12 cellular contexts compared by ENCODE assay signal in genomic region chr3:58383476-58383875, GRCh38. TPM values are rescaled to one million over a fixed set of nuclear protein-coding genes. Genes with fewer than 3 reads are reported as not detected.
DNase-seq lines count a peak whose midpoint lies in the region; ATAC-seq, FAIRE-seq and TF ChIP-seq lines count a peak whose summit lies in the region.
"Had no signal": no experiment of that assay in that cellular context is flagged by ENCODE, and none has a peak within 500 bp of the region (broad histone marks: within the 10 kb centered on the region; RNA-seq: fewer than 3 reads in every experiment).

No MANE protein-coding gene starts in this region.

- H3K36me3 ChIP-seq in astrocyte (ENCODE audit: insufficient read depth, low read length), result peaks cover 3% of the 10 kb centered on the region
- H3K36me3 ChIP-seq: HAP-1 had no signal

- no peaks in the 10 kb centered on the region for H3K9me3 ChIP-seq in astrocyte (ENCODE audit: insufficient read depth, low read depth, low read length)
- H3K9me3 ChIP-seq: HAP-1, heart right ventricle had no signal

- TF ChIP-seq CTCF in astrocyte (IDR thresholded peaks at IDR 0.05; ENCODE audit: insufficient read depth, low read depth, low read length), result no peak
- TF ChIP-seq CTCF in foreskin keratinocyte (conservative IDR thresholded peaks at IDR 0.05), result no peak

- H3K4me1 ChIP-seq in astrocyte (ENCODE audit: insufficient read depth, low read length) (peaks cover 51% of the 10 kb centered on the region), foreskin keratinocyte (peaks cover 12% of the 10 kb centered on the region)

- peak overlapping the region; percentile 76 for H3K4me2 ChIP-seq in astrocyte (ENCODE audit: low read length)

- no peak for FAIRE-seq in astrocyte (lab: Jason Lieb, UNC)
- FAIRE-seq: G401.6 had no signal

- H3K4me3 ChIP-seq in astrocyte (ENCODE audit: insufficient read depth, low read depth, low read length), result peak overlapping the region; percentile 17
- H3K4me3 ChIP-seq: HAP-1, heart right ventricle had no signal

- no peaks in the 10 kb centered on the region for H3K79me2 ChIP-seq in astrocyte (ENCODE audit: insufficient read depth, low read length)

- no peak overlapping the region for H2AFZ ChIP-seq in astrocyte (ENCODE audit: low read depth, low read length)

- ATAC-seq in foreskin keratinocyte, result no peak
- no peak for ATAC-seq in GM21825 (IDR thresholded peaks at IDR 0.05; ENCODE audit: unreplicated experiment)

- H3K9ac ChIP-seq in astrocyte (ENCODE audit: low read length), result peak overlapping the region; percentile 75

- H3K4me1 Mint-ChIP-seq in astrocyte (ENCODE audit: low read depth, unreplicated experiment), result peaks cover 47% of the 10 kb centered on the region

- DNase-seq in HK-2 (ENCODE audit: unreplicated experiment) (peak; percentile 6), astrocyte (ENCODE audit: low read depth) (peak; percentile 87), foreskin keratinocyte (peak in 1 of 2 donors; percentile 35), DMS153 treated with DMSO at 0.1 percent for 48 hours (lab: John Stamatoyannopoulos, UW; ENCODE audit: unreplicated experiment) (no peak)
- no peak for DNase-seq in activated CD4-positive, alpha-beta T cell treated with anti-CD3 and anti-CD28 coated beads, Interleukin-2, amount 50 U/mL, for 48 hours
- DNase-seq: heart right ventricle; NK-92 treated with Interleukin-12 subunit alpha and Interleukin-12 subunit beta, amount 100 ng/mL, for 24 hours; T-helper 9 cell had no signal

- peak overlapping the region; percentile 98 for H3K27ac ChIP-seq in astrocyte (ENCODE audit: low read depth, low read length)
- H3K27ac ChIP-seq in foreskin keratinocyte, result peak overlapping the region; percentile 39
- peak overlapping the region; percentile 99 for H3K27ac ChIP-seq in temporal lobe (ENCODE audit: low read depth, low read length)

- H4K20me1 ChIP-seq in astrocyte (ENCODE audit: insufficient read depth, low read length), result no peaks in the 10 kb centered on the region

- H3K27me3 ChIP-seq in astrocyte (ENCODE audit: insufficient read depth, low read length) (no peaks in the 10 kb centered on the region), foreskin keratinocyte (no peaks in the 10 kb centered on the region)
- H3K27me3 ChIP-seq: heart right ventricle had no signal

- peaks cover 2% of the 10 kb centered on the region for H3K9me3 Mint-ChIP-seq in astrocyte (ENCODE audit: unreplicated experiment)

- H3K27me3 Mint-ChIP-seq in astrocyte (ENCODE audit: low read depth, unreplicated experiment), result no peaks in the 10 kb centered on the region

- H3K4me3 Mint-ChIP-seq in astrocyte (ENCODE audit: unreplicated experiment), result peak overlapping the region; percentile 57

- H3K27ac Mint-ChIP-seq in astrocyte (ENCODE audit: unreplicated experiment), result peak overlapping the region; percentile 95

- H3K36me3 Mint-ChIP-seq in astrocyte (ENCODE audit: low read depth, unreplicated experiment), result no peaks in the 10 kb centered on the region

RNA-seq across cellular contexts. Expression of gene PDHB, which starts 50.2 kb away (rescaled TPM):
- total RNA-seq in astrocyte (87.7 and 95.7 TPM in 2 replicates), foreskin keratinocyte (69.0 and 72.7 TPM in 2 replicates), temporal lobe (48.4 TPM)
- polyA plus RNA-seq in foreskin keratinocyte, result 66.1 and 68.4 TPM in 2 replicates

RNA-seq across cellular contexts. Expression of gene PXK, which starts 50.8 kb away (rescaled TPM):
- total RNA-seq in astrocyte, result 10.3 and 10.5 TPM in 2 replicates
- 14.5 and 18.8 TPM in 2 replicates for total RNA-seq in foreskin keratinocyte
- polyA plus RNA-seq in foreskin keratinocyte, result 7.9 and 8.0 TPM in 2 replicates
- 20.4 TPM for total RNA-seq in temporal lobe

Comparison
In these comparisons a context has a peak if more than half of its experiments do, and no peak if none do; other contexts are left out.
1. DNase-seq: peak in HK-2 (single experiment) and astrocyte (single experiment); none in activated CD4-positive, alpha-beta T cell treated with anti-CD3 and anti-CD28 coated beads, Interleukin-2, amount 50 U/mL, for 48 hours (0 of 2) and DMS153 treated with DMSO at 0.1 percent for 48 hours (single experiment).
2. H3K27ac ChIP-seq: peak in every context shown above with its lines; median percentile 99 in temporal lobe; 98 in astrocyte; 39 in foreskin keratinocyte.